In the genomic region with DNA sequence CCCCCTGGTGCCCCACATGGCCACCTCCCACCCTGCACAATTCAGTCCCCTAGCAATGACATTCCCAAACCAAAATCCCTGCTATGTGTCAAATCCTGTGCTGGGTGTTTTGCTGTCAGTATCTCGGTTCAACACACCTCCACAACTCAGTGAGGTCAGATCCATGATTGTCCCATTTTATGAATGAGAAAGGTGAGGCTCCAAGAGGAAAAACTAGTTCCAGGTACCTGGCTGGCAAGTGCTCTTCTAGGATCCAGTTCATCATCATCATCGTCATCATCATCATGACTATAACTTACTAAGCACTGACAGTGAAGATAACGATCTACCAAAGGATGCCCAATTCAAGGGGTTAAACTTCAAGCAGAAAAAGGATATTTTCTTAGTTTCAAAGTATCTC, we compare ENCODE assay signal across 27 cellular contexts. TPM values are rescaled to one million over a fixed set of nuclear protein-coding genes. Genes with fewer than 3 reads are reported as not detected.
"Had no signal": no experiment of that assay in that cellular context is flagged by ENCODE, and none has a peak within 500 bp of the region (broad histone marks: within the 10 kb centered on the region; RNA-seq: fewer than 3 reads in every experiment).

No MANE protein-coding gene starts in this region.

- H3K27me3 Mint-ChIP-seq: stimulated activated naive B cell treated with anti-CD40 and anti-IgM and Interleukin-4, amounts not matched to agents 10 μg/mL and 1 μg/mL and 100 μg/mL, for 72 hours had no signal

- DNase-seq: heart right ventricle; islet precursor cell; left ventricle myocardium inferior; mesendoderm; naive B cell; natural killer cell; nephron progenitor cell; ovary; retina; sigmoid colon; small intestine; spleen; stimulated activated CD4-positive, alpha-beta T cell treated with anti-CD3 and anti-CD28 coated beads, Interleukin-4, amount 100 ng/mL, for 4 hours; stimulated activated naive B cell treated with anti-CD40 and anti-IgM and Interleukin-4, amounts not matched to agents 10 μg/mL and 1 μg/mL and 100 μg/mL, for 72 hours; stimulated activated naive CD8-positive, alpha-beta T cell treated with anti-CD3 and anti-CD28 coated beads, Interleukin-15, Interleukin-2, amounts not matched to agents 100 U/mL and 50 U/mL, for 24 hours; stomach; testis; thyroid gland; transverse colon; upper lobe of right lung had no signal

- H3K4me1 Mint-ChIP-seq: mesothelial cell of epicardium, natural killer cell had no signal

- H3K4me3 Mint-ChIP-seq: mesothelial cell of epicardium; natural killer cell; nephron progenitor cell; stimulated activated naive B cell treated with anti-CD40 and anti-IgM and Interleukin-4, amounts not matched to agents 10 μg/mL and 1 μg/mL and 100 μg/mL, for 72 hours had no signal

- H3K4me3 ChIP-seq: heart right ventricle, hepatocyte, left ventricle myocardium inferior, lung, ovary, prostate gland, sigmoid colon, spleen, stomach, testis, thyroid gland, transverse colon, upper lobe of right lung had no signal

- H3K36me3 ChIP-seq: heart right ventricle, left ventricle myocardium inferior, ovary, prostate gland, sigmoid colon, spleen, stomach, thyroid gland, transverse colon, upper lobe of right lung had no signal

- H3K36me3 Mint-ChIP-seq: mesothelial cell of epicardium; naive B cell; natural killer cell; stimulated activated naive B cell treated with anti-CD40 and anti-IgM and Interleukin-4, amounts not matched to agents 10 μg/mL and 1 μg/mL and 100 μg/mL, for 72 hours had no signal

- H3K9me3 ChIP-seq: heart right ventricle, left ventricle myocardium inferior, ovary, prostate gland, sigmoid colon, spleen, stomach, testis, thyroid gland, transverse colon, upper lobe of right lung had no signal

- H3K4me1 ChIP-seq: prostate gland, sigmoid colon, testis, transverse colon, upper lobe of right lung had no signal

- FAIRE-seq: small intestine, urothelium cell line had no signal

- ATAC-seq: heart right ventricle; natural killer cell; right cardiac atrium; stimulated activated naive B cell treated with anti-CD40 and anti-IgM and Interleukin-4, amounts not matched to agents 10 μg/mL and 1 μg/mL and 100 μg/mL, for 72 hours; stimulated activated naive CD8-positive, alpha-beta T cell treated with anti-CD3 and anti-CD28 coated beads, Interleukin-15, Interleukin-2, amounts not matched to agents 100 U/mL and 50 U/mL, for 24 hours; upper lobe of right lung had no signal

- H3K27ac ChIP-seq: heart right ventricle, hepatocyte, left ventricle myocardium inferior, ovary, prostate gland, sigmoid colon, stomach, testis, thyroid gland, transverse colon, upper lobe of right lung had no signal

- H3K27ac Mint-ChIP-seq: mesothelial cell of epicardium; natural killer cell; nephron progenitor cell; stimulated activated naive B cell treated with anti-CD40 and anti-IgM and Interleukin-4, amounts not matched to agents 10 μg/mL and 1 μg/mL and 100 μg/mL, for 72 hours had no signal

- H3K9me3 Mint-ChIP-seq: mesothelial cell of epicardium; natural killer cell; stimulated activated naive B cell treated with anti-CD40 and anti-IgM and Interleukin-4, amounts not matched to agents 10 μg/mL and 1 μg/mL and 100 μg/mL, for 72 hours had no signal

- H3K79me2 ChIP-seq: hepatocyte had no signal

- H3K27me3 ChIP-seq: heart right ventricle, hepatocyte, ovary, sigmoid colon, spleen, stomach, testis, thyroid gland, transverse colon, upper lobe of right lung had no signal

- H3K4me2 ChIP-seq: hepatocyte had no signal

- H2AFZ ChIP-seq: hepatocyte had no signal

RNA-seq across cellular contexts. Expression of gene COX4I2, which starts 17.5 kb away (rescaled TPM):
- total RNA-seq: mononuclear cell, natural killer cell, transverse colon had no signal
